36 cellular contexts compared by ENCODE assay signal in genomic region chr10:121371836-121372235, GRCh38.
DNase-seq lines count a peak whose midpoint lies in the region; ATAC-seq, FAIRE-seq and TF ChIP-seq lines count a peak whose summit lies in the region.
"Had no signal": no experiment of that assay in that cellular context is flagged by ENCODE, and none has a peak within 500 bp of the region (broad histone marks: within the 10 kb centered on the region; RNA-seq: fewer than 3 reads in every experiment).

No MANE protein-coding gene starts in this region.

- H4K20me1 ChIP-seq in HepG2 (ENCODE audit: insufficient read depth, low read length) = no peaks in the 10 kb centered on the region
- H4K20me1 ChIP-seq: BLaER1; BLaER1 treated with 17β-estradiol and CSF1 and Interleukin-3, amounts not matched to agents 10 nM and 100 nM had no signal

- CTCF ChIA-PET in HepG2 (lab: Yijun Ruan, JAX; ENCODE audit: low intra/inter-chr PET ratio, low total read pairs) (no interaction called here), Caco-2 (lab: Charles Lee) (no interaction called here), HEK293 (lab: Yijun Ruan, JAX) (interaction anchor here (1.1 kb wide), 1 partner anchor 428 kb away, joined by 3 read pairs; no protein-coding TSS in a partner anchor)

- H3K4me2 ChIP-seq in HepG2 (ENCODE audit: low read depth, low read length) = no peak overlapping the region
- H3K4me2 ChIP-seq: A549; BLaER1; BLaER1 treated with 17β-estradiol and CSF1 and Interleukin-3, amounts not matched to agents 10 nM and 100 nM had no signal

- H3K79me2 ChIP-seq in HepG2 (ENCODE audit: insufficient read depth, low read length) = no peaks in the 10 kb centered on the region

- H2AFZ ChIP-seq in HepG2 (ENCODE audit: low read length) = no peak overlapping the region

- H3K27ac ChIP-seq in HepG2 (ENCODE audit: extremely low read length, insufficient read depth, low read length) (no peak overlapping the region), right lobe of liver (no peak overlapping the region), HEK293 (ENCODE audit: extremely low read depth, low read depth, low read length) (no peak overlapping the region), esophagus muscularis mucosa (replicated peaks in 1 of 4) (no peak overlapping the region)
- H3K27ac ChIP-seq: 22Rv1; A549; BLaER1; BLaER1 treated with 17β-estradiol and CSF1 and Interleukin-3, amounts not matched to agents 10 nM and 100 nM; C4-2B had no signal

- intact Hi-C loops in HepG2 (cut with micrococcal nuclease; ENCODE audit: unreplicated experiment) (no loop called here), right lobe of liver (cut with DNase I) (no loop called here), Caco-2 (cut with micrococcal nuclease; ENCODE audit: unreplicated experiment) (no loop called here), esophagus muscularis mucosa (cut with DNase I) (no loop called here)

- no peak overlapping the region for H3K4me3 ChIP-seq in HepG2 (replicated peaks in 1 of 3; ENCODE audit: insufficient read depth in 1 of 3, low read depth in 2 of 3, low read length in 3 of 3)
- no peak overlapping the region for H3K4me3 ChIP-seq in right lobe of liver
- H3K4me3 ChIP-seq in Caco-2 (ENCODE audit: low read depth, low read length) = no peak overlapping the region
- no peak overlapping the region for H3K4me3 ChIP-seq in HEK293 (ENCODE audit: low read depth, low read length)
- H3K4me3 ChIP-seq in esophagus muscularis mucosa = no peak overlapping the region
- H3K4me3 ChIP-seq: A549; BLaER1; BLaER1 treated with 17β-estradiol and CSF1 and Interleukin-3, amounts not matched to agents 10 nM and 100 nM had no signal

- TF ChIP-seq POLR2A in HepG2 (IDR thresholded peaks at IDR 0.05; ENCODE audit: insufficient read depth in 1 of 2, low read depth in 2 of 2, low read length in 2 of 2) (no peak), right lobe of liver (IDR thresholded peaks at IDR 0.05) (no peak), esophagus muscularis mucosa (IDR thresholded peaks at IDR 0.05; ENCODE audit: low read depth) (no peak)

- H3K9me3 ChIP-seq in HepG2 (ENCODE audit: low read length) = no peaks in the 10 kb centered on the region
- no peaks in the 10 kb centered on the region for H3K9me3 ChIP-seq in right lobe of liver
- H3K9me3 ChIP-seq in Caco-2 = no peaks in the 10 kb centered on the region
- H3K9me3 ChIP-seq in HEK293 (ENCODE audit: control insufficient read depth, insufficient read depth, low read depth, low read length) = no peaks in the 10 kb centered on the region
- H3K9me3 ChIP-seq in esophagus muscularis mucosa = no peaks in the 10 kb centered on the region
- H3K9me3 ChIP-seq: A549; BE2C; BLaER1; BLaER1 treated with 17β-estradiol and CSF1 and Interleukin-3, amounts not matched to agents 10 nM and 100 nM had no signal

- peak overlapping the region; percentile 17 for H3K27ac Mint-ChIP-seq in Caco-2 (ENCODE audit: unreplicated experiment)
- H3K27ac Mint-ChIP-seq: B cell; CD4-positive, alpha-beta memory T cell; CD4-positive, alpha-beta T cell; CD4-positive, CD25-positive, alpha-beta regulatory T cell; CD8-positive, alpha-beta memory T cell; CD8-positive, alpha-beta T cell had no signal

- H3K27me3 Mint-ChIP-seq in Caco-2 (ENCODE audit: insufficient read depth, unreplicated experiment) = no peaks in the 10 kb centered on the region
- H3K27me3 Mint-ChIP-seq: B cell; CD4-positive, alpha-beta memory T cell; CD4-positive, alpha-beta T cell; CD8-positive, alpha-beta memory T cell had no signal

- H3K36me3 ChIP-seq in HepG2 (replicated peaks in 1 of 2; ENCODE audit: control insufficient read depth in 1 of 2, insufficient read depth in 2 of 2, low read length in 2 of 2) (no peaks in the 10 kb centered on the region), right lobe of liver (no peaks in the 10 kb centered on the region), Caco-2 (ENCODE audit: control insufficient read depth, insufficient read depth, low read length) (no peaks in the 10 kb centered on the region), HEK293 (ENCODE audit: control insufficient read depth in 2 of 2, insufficient read depth in 1 of 2, low read length in 2 of 2) (no peaks in the 10 kb centered on the region), esophagus muscularis mucosa (no peaks in the 10 kb centered on the region)
- H3K36me3 ChIP-seq: BE2C; BLaER1; BLaER1 treated with 17β-estradiol and CSF1 and Interleukin-3, amounts not matched to agents 10 nM and 100 nM had no signal

- FAIRE-seq in HepG2 (lab: Jason Lieb, UNC) = no peak
- FAIRE-seq: A204.1, A549, D721Med had no signal

- no peak for TF ChIP-seq CTCF in HepG2 (CRISPR knock-in tag; IDR thresholded peaks at IDR 0.05)
- no peak for TF ChIP-seq CTCF in right lobe of liver (IDR thresholded peaks at IDR 0.05)
- no peak for TF ChIP-seq CTCF in Caco-2 (IDR thresholded peaks at IDR 0.05; ENCODE audit: insufficient read depth in 1 of 2, low read depth in 1 of 2, low read length in 1 of 2, severe bottlenecking in 1 of 2, unreplicated experiment in 1 of 2)
- TF ChIP-seq CTCF in HEK293 (tag by site-specific recombination; IDR thresholded peaks at IDR 0.05) = no peak
- no peak for TF ChIP-seq CTCF in esophagus muscularis mucosa (IDR thresholded peaks at IDR 0.05)

- peaks cover 58% of the 10 kb centered on the region for H3K4me1 Mint-ChIP-seq in Caco-2 (ENCODE audit: low read depth, unreplicated experiment)
- H3K4me1 Mint-ChIP-seq: B cell; CD14-positive monocyte; CD4-positive, alpha-beta memory T cell; CD4-positive, CD25-positive, alpha-beta regulatory T cell; CD8-positive, alpha-beta memory T cell had no signal

- no TSS peak for BruUV-seq in HepG2 (replicated peaks; lab: Mats Ljungman, UMichigan)
- no TSS peak for BruUV-seq in Caco-2 (replicated peaks; lab: Mats Ljungman, UMichigan)

- H3K27me3 ChIP-seq in HepG2 (ENCODE audit: control insufficient read depth in 1 of 2, insufficient read depth in 2 of 2, low read length in 2 of 2) (no peaks in the 10 kb centered on the region), right lobe of liver (no peaks in the 10 kb centered on the region), Caco-2 (replicated peaks; ENCODE audit: control insufficient read depth, insufficient read depth, low read length) (no peaks in the 10 kb centered on the region), esophagus muscularis mucosa (no peaks in the 10 kb centered on the region)
- H3K27me3 ChIP-seq: BE2C; BLaER1; BLaER1 treated with 17β-estradiol and CSF1 and Interleukin-3, amounts not matched to agents 10 nM and 100 nM had no signal

- TF ChIP-seq RAD21 in HepG2 (CRISPR knock-in tag; IDR thresholded peaks at IDR 0.05) = no peak

- 58% methylated on average over 3 of the region's 3 CpGs for WGBS in HepG2 (ENCODE audit: low lambda C conversion rate)
- 82% methylated on average over 3 of the region's 3 CpGs for WGBS in right lobe of liver (ENCODE audit: insufficient coverage, low coverage, low lambda C conversion rate, missing lambda C conversion rate)
- 92% methylated on average over 3 of the region's 3 CpGs for WGBS in esophagus muscularis mucosa

- TF ChIP-seq EP300 in HepG2 (IDR thresholded peaks at IDR 0.05; ENCODE audit: low read depth in 2 of 2, low read length in 2 of 2) (no peak), HepG2 (CRISPR knock-in tag; IDR thresholded peaks at IDR 0.05; ENCODE audit: borderline replicate concordance) (no peak), esophagus muscularis mucosa (IDR thresholded peaks at IDR 0.05) (no peak)

- POLR2A ChIA-PET in HepG2 (lab: Yijun Ruan, JAX) (no interaction called here), Caco-2 (lab: Charles Lee) (no interaction called here), HEK293 (lab: Yijun Ruan, JAX) (interaction anchor here (0.6 kb wide), 1 partner anchor 214 kb away, joined by 7 read pairs; no protein-coding TSS in a partner anchor)

- no peak overlapping the region for H3K4me3 Mint-ChIP-seq in Caco-2 (ENCODE audit: unreplicated experiment)
- H3K4me3 Mint-ChIP-seq: B cell; CD14-positive monocyte; CD4-positive, alpha-beta memory T cell; CD4-positive, alpha-beta T cell; CD4-positive, CD25-positive, alpha-beta regulatory T cell; CD8-positive, alpha-beta memory T cell; CD8-positive, alpha-beta T cell had no signal

- no peaks in the 10 kb centered on the region for H3K9me3 Mint-ChIP-seq in Caco-2 (ENCODE audit: unreplicated experiment)
- H3K9me3 Mint-ChIP-seq: CD4-positive, alpha-beta T cell; CD8-positive, alpha-beta memory T cell; CD8-positive, alpha-beta T cell had no signal

- no peak for DNase-seq in HepG2 (ENCODE audit: low spot score)
- no peak for DNase-seq in right lobe of liver
- DNase-seq in Caco-2 = no peak
- peak; percentile 66 for DNase-seq in esophagus muscularis mucosa (ENCODE audit: extremely low spot score)
- no peak for DNase-seq in cerebellar cortex (ENCODE audit: low spot score)
- DNase-seq in activated effector memory CD4-positive, alpha-beta T cell treated with Interleukin-2 at 50 U/mL for 16 hours = no peak
- DNase-seq: 8988T; ACHN; AML-193; BE2C; C1 segment of cervical spinal cord; Calu3; CD4-positive, alpha-beta memory T cell; CD4-positive, alpha-beta T cell; CD4-positive, CD25-positive, alpha-beta regulatory T cell; CD8-positive, alpha-beta memory T cell; CD8-positive, alpha-beta T cell; COR-L47; DMS 273 treated with DMSO at 0.1 percent for 48 hours; DMS153; DMS53; DMS79; DMS79 treated with DMSO at 0.1 percent for 48 hours; DND-41; EL had no signal

- H3K4me1 ChIP-seq in HepG2 (ENCODE audit: insufficient read depth, low read length) (peaks cover 20% of the 10 kb centered on the region), right lobe of liver (no peaks in the 10 kb centered on the region), Caco-2 (peaks cover 71% of the 10 kb centered on the region), HEK293 (ENCODE audit: control insufficient read depth, insufficient read depth, low read length) (no peaks in the 10 kb centered on the region; the same call in 1 of the 2 replicates), esophagus muscularis mucosa (no peaks in the 10 kb centered on the region)
- H3K4me1 ChIP-seq: A549, BE2C had no signal

- in situ Hi-C loops in HepG2 (cut with HindIII; ENCODE audit: extremely low pct_ligation_motif_present, low pct_unique_long_range_greater_than_20kb) = no loop called here

- H3K9ac ChIP-seq in HepG2 (ENCODE audit: insufficient read depth, low read depth, low read length) = no peak overlapping the region
- H3K9ac ChIP-seq: BLaER1; BLaER1 treated with 17β-estradiol and CSF1 and Interleukin-3, amounts not matched to agents 10 nM and 100 nM had no signal

- peaks cover 11% of the 10 kb centered on the region for H3K36me3 Mint-ChIP-seq in Caco-2 (ENCODE audit: insufficient read depth, unreplicated experiment)
- H3K36me3 Mint-ChIP-seq: CD14-positive monocyte; CD4-positive, alpha-beta memory T cell; CD4-positive, CD25-positive, alpha-beta regulatory T cell; CD8-positive, alpha-beta memory T cell; CD8-positive, alpha-beta T cell had no signal

- ATAC-seq in HepG2 = no peak
- no peak for ATAC-seq in right lobe of liver
- ATAC-seq in GM21515 (IDR thresholded peaks at IDR 0.05; ENCODE audit: unreplicated experiment) = no peak
- ATAC-seq: A549; CD8-positive, alpha-beta T cell had no signal

TF ChIP-seq in HEK293, 187 proteins besides CTCF, POLR2A, EP300 and RAD21:
- no peak for TF ChIP-seq ZIC2 (tag by site-specific recombination; IDR thresholded peaks at IDR 0.05)
- 0 out of 2 replicates have a peak, but pooled peaks have one; percentile 50 for TF ChIP-seq ZNF121 (tag by site-specific recombination; IDR thresholded peaks at IDR 0.05)

Comparison
In these comparisons a context has a peak if more than half of its experiments do, and no peak if none do; other contexts are left out.
1. Of the 63 proteins assayed by ChIP-seq in both HepG2 and HEK293: peak only in HepG2: none; only in HEK293: ZNF121; in both: none; in neither: 62.